Comparison of ENCODE assay signal across 29 cellular contexts in the genomic region with DNA sequence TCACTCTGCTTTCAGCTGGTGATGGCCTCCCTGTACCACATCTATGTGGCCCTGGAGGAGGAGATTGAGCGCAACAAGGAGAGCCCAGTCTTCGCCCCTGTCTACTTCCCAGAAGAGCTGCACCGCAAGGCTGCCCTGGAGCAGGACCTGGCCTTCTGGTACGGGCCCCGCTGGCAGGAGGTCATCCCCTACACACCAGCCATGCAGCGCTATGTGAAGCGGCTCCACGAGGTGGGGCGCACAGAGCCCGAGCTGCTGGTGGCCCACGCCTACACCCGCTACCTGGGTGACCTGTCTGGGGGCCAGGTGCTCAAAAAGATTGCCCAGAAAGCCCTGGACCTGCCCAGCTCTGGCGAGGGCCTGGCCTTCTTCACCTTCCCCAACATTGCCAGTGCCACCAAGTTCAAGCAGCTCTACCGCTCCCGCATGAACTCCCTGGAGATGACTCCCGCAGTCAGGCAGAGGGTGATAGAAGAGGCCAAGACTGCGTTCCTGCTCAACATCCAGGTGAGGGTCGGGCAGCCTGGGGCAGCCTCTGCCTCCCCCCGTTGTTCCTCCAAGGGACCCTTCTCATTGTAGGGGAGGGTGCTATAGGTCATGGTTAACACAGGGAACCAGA.
"Had no signal": no experiment of that assay in that cellular context is flagged by ENCODE, and none has a peak within 500 bp of the region (broad histone marks: within the 10 kb centered on the region; RNA-seq: fewer than 3 reads in every experiment).

No MANE protein-coding gene starts in this region.

- H3K9me3 Mint-ChIP-seq: activated CD4-positive, alpha-beta memory T cell treated with anti-CD3 and anti-CD28 coated beads, Interleukin-2, amount 10 ng/mL, durations not matched to agents 7 days and 5 days; activated CD4-positive, alpha-beta T cell treated with anti-CD3 and anti-CD28 coated beads, Interleukin-2, amount 10 ng/mL, durations not matched to agents 7 days and 5 days; activated naive CD4-positive, alpha-beta T cell treated with anti-CD3 and anti-CD28 coated beads, Interleukin-2, amount 50 U/mL, for 24 hours; activated naive CD8-positive, alpha-beta T cell treated with anti-CD3 and anti-CD28 coated beads, Interleukin-2, amount 50 U/mL, for 24 hours; activated T-cell treated with anti-CD3 and anti-CD28 coated beads, Interleukin-2, amount 50 U/mL, for 4 hours; activated T-helper 2 cell treated with anti-CD3 and anti-CD28 coated beads, Interferon-gamma antibody, Interleukin-2, Interleukin-4, amounts not matched to agents 10 μg/mL and 5 μg/mL and 100 μg/mL, durations not matched to agents 14 hours and 24 hours and 36 hours; nephron; stimulated activated memory B cell treated with anti-CD40 and anti-IgM and Interleukin-4, amounts not matched to agents 10 μg/mL and 1 μg/mL and 100 μg/mL, for 72 hours; T-helper 1 cell treated with Interleukin-12 subunit alpha and Interleukin-12 subunit beta and Interleukin-4 antibody, amounts not matched to agents 30 μg/mL and 1 μg/mL, for 36 hours had no signal

- DNase-seq: activated CD4-positive, alpha-beta memory T cell treated with anti-CD3 and anti-CD28 coated beads, Interleukin-2, amount 10 ng/mL, durations not matched to agents 7 days and 5 days; activated CD4-positive, alpha-beta T cell treated with anti-CD3 and anti-CD28 coated beads for 1 hour; activated CD4-positive, alpha-beta T cell treated with anti-CD3 and anti-CD28 coated beads, Interleukin-2, amount 10 ng/mL, durations not matched to agents 7 days and 5 days; activated CD8-positive, alpha-beta memory T cell treated with anti-CD3 and anti-CD28 coated beads, Interleukin-2, amount 50 U/mL, for 48 hours; activated naive CD8-positive, alpha-beta T cell treated with anti-CD3 and anti-CD28 coated beads, Interleukin-2, amount 50 U/mL, for 24 hours; activated T-cell treated with anti-CD3 and anti-CD28 coated beads, Interleukin-2, amount 50 U/mL, for 4 hours; central memory CD4-positive, alpha-beta T cell; effector CD4-positive, alpha-beta T cell; esophagus squamous epithelium; foreskin melanocyte; heart right ventricle; kidney glomerular epithelial cell; left ventricle myocardium inferior; psoas muscle; stimulated activated CD4-positive, alpha-beta T cell treated with anti-CD3 and anti-CD28 coated beads, Interleukin-4, amount 100 ng/mL, for 24 hours; SW 1271; T1000; tibial artery; upper lobe of right lung had no signal

- H3K79me2 ChIP-seq: parathyroid adenoma had no signal

- H3K4me1 Mint-ChIP-seq: activated CD4-positive, alpha-beta T cell treated with anti-CD3 and anti-CD28 coated beads, Interleukin-2, amount 10 ng/mL, durations not matched to agents 7 days and 5 days; activated naive CD8-positive, alpha-beta T cell treated with anti-CD3 and anti-CD28 coated beads, Interleukin-2, amount 50 U/mL, for 24 hours; nephron had no signal

- H3K9me3 ChIP-seq: breast epithelium, esophagus squamous epithelium, heart right ventricle, left ventricle myocardium inferior, mucosa of descending colon, psoas muscle, suprapubic skin, tibial artery, upper lobe of right lung had no signal

- H3K9ac ChIP-seq: parathyroid adenoma had no signal

- H3K4me3 Mint-ChIP-seq: activated CD4-positive, alpha-beta memory T cell treated with anti-CD3 and anti-CD28 coated beads, Interleukin-2, amount 10 ng/mL, durations not matched to agents 7 days and 5 days; activated CD4-positive, alpha-beta T cell treated with anti-CD3 and anti-CD28 coated beads, Interleukin-2, amount 10 ng/mL, durations not matched to agents 7 days and 5 days; activated naive CD4-positive, alpha-beta T cell treated with anti-CD3 and anti-CD28 coated beads, Interleukin-2, amount 50 U/mL, for 24 hours; activated naive CD8-positive, alpha-beta T cell treated with anti-CD3 and anti-CD28 coated beads, Interleukin-2, amount 50 U/mL, for 24 hours; activated T-cell treated with anti-CD3 and anti-CD28 coated beads, Interleukin-2, amount 50 U/mL, for 4 hours; nephron; stimulated activated memory B cell treated with anti-CD40 and anti-IgM and Interleukin-4, amounts not matched to agents 10 μg/mL and 1 μg/mL and 100 μg/mL, for 72 hours; T-helper 1 cell treated with Interleukin-12 subunit alpha and Interleukin-12 subunit beta and Interleukin-4 antibody, amounts not matched to agents 30 μg/mL and 1 μg/mL, for 36 hours had no signal

- H3K27me3 ChIP-seq: breast epithelium, esophagus squamous epithelium, heart right ventricle, suprapubic skin, tibial artery, upper lobe of right lung had no signal

- H3K4me3 ChIP-seq: breast epithelium, esophagus squamous epithelium, heart right ventricle, left ventricle myocardium inferior, lung, mucosa of descending colon, psoas muscle, suprapubic skin, tibial artery, upper lobe of right lung had no signal

- H2AFZ ChIP-seq: parathyroid adenoma had no signal

- H3K36me3 ChIP-seq: breast epithelium had no signal

- H3K27ac Mint-ChIP-seq: activated CD4-positive, alpha-beta memory T cell treated with anti-CD3 and anti-CD28 coated beads, Interleukin-2, amount 10 ng/mL, durations not matched to agents 7 days and 5 days; activated CD4-positive, alpha-beta T cell treated with anti-CD3 and anti-CD28 coated beads, Interleukin-2, amount 10 ng/mL, durations not matched to agents 7 days and 5 days; activated naive CD4-positive, alpha-beta T cell treated with anti-CD3 and anti-CD28 coated beads, Interleukin-2, amount 50 U/mL, for 24 hours; activated naive CD8-positive, alpha-beta T cell treated with anti-CD3 and anti-CD28 coated beads, Interleukin-2, amount 50 U/mL, for 24 hours; activated T-helper 2 cell treated with anti-CD3 and anti-CD28 coated beads, Interferon-gamma antibody, Interleukin-2, Interleukin-4, amounts not matched to agents 10 μg/mL and 5 μg/mL and 100 μg/mL, durations not matched to agents 14 hours and 24 hours and 36 hours; nephron; stimulated activated memory B cell treated with anti-CD40 and anti-IgM and Interleukin-4, amounts not matched to agents 10 μg/mL and 1 μg/mL and 100 μg/mL, for 72 hours; T-helper 1 cell treated with Interleukin-12 subunit alpha and Interleukin-12 subunit beta and Interleukin-4 antibody, amounts not matched to agents 30 μg/mL and 1 μg/mL, for 36 hours had no signal

- H3K4me1 ChIP-seq: breast epithelium, left ventricle myocardium inferior, parathyroid adenoma had no signal

- H3K36me3 Mint-ChIP-seq: activated naive CD4-positive, alpha-beta T cell treated with anti-CD3 and anti-CD28 coated beads, Interleukin-2, amount 50 U/mL, for 24 hours had no signal

- H3K27me3 Mint-ChIP-seq: stimulated activated memory B cell treated with anti-CD40 and anti-IgM and Interleukin-4, amounts not matched to agents 10 μg/mL and 1 μg/mL and 100 μg/mL, for 72 hours had no signal

- H3K27ac ChIP-seq: breast epithelium, esophagus squamous epithelium, heart right ventricle, left ventricle myocardium inferior, parathyroid adenoma, psoas muscle, suprapubic skin, tibial artery, upper lobe of right lung had no signal

- ATAC-seq: activated naive CD8-positive, alpha-beta T cell treated with anti-CD3 and anti-CD28 coated beads, Interleukin-2, amount 50 U/mL, for 24 hours; activated T-cell treated with anti-CD3 and anti-CD28 coated beads, Interleukin-2, amount 50 U/mL, for 4 hours; mucosa of descending colon; psoas muscle; stimulated activated memory B cell treated with anti-CD40 and anti-IgM and Interleukin-4, amounts not matched to agents 10 μg/mL and 1 μg/mL and 100 μg/mL, for 72 hours; upper lobe of right lung had no signal
